Comparison of ENCODE assay signal across 1 cellular context in the genomic region with DNA sequence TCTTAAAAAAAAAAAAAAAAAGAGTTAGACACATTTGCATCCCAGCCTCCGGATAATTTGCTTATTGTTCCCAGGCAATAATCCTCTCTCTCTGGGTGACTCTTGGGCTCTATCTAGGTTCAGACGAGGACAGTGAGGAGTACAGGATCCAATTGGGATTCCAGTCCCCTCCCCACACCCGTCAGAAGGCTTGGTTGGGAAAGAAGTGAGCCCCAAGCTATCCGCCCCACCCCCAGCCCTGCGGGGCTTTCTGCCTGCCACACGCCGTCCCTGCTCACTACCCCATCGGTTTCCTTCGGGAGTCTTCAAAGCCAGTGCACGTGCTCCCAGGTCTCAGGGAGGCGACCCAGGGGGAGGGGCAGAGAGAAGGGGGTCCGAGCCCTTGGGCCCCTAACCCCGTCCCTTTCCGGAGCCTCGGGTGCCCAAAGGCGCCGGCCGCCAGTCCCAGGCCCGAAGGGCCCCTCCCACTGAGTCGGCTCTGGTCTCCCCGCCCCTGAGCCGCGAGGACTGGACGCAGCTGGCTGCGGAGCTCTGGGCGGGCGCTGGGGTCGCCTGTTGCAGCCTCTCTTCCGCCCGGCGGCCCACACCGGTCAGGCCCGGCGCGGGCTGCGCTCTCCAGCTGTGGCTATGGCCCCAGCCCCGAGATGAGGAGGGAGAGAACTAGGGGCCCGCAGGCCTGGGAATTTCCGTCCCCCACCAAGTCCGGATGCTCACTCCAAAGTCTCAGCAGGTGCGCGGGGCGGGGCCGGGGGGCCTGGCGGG.
TF ChIP-seq lines count a peak whose summit lies in the region.

No MANE protein-coding gene starts in this region.

TF ChIP-seq in K562, 482 proteins besides CTCF, POLR2A, EP300 and RAD21 (continued from another document and continues in another):
- TF ChIP-seq BRF1 (IDR thresholded peaks at IDR 0.05; ENCODE audit: borderline replicate concordance, extremely low read depth, insufficient read length): no peak
- TF ChIP-seq NRF1 (conservative IDR thresholded peaks at IDR 0.05 in 1 of 2, IDR thresholded peaks at IDR 0.05 in 1 of 2): peak; percentile 77 to 79
- no peak for TF ChIP-seq NCOA2 (IDR thresholded peaks at IDR 0.05; ENCODE audit: partially characterized antibody in 2 of 2)
- TF ChIP-seq CBX5 (IDR thresholded peaks at IDR 0.05; ENCODE audit: borderline replicate concordance, low read depth): no peak
- TF ChIP-seq, protein P1, sequence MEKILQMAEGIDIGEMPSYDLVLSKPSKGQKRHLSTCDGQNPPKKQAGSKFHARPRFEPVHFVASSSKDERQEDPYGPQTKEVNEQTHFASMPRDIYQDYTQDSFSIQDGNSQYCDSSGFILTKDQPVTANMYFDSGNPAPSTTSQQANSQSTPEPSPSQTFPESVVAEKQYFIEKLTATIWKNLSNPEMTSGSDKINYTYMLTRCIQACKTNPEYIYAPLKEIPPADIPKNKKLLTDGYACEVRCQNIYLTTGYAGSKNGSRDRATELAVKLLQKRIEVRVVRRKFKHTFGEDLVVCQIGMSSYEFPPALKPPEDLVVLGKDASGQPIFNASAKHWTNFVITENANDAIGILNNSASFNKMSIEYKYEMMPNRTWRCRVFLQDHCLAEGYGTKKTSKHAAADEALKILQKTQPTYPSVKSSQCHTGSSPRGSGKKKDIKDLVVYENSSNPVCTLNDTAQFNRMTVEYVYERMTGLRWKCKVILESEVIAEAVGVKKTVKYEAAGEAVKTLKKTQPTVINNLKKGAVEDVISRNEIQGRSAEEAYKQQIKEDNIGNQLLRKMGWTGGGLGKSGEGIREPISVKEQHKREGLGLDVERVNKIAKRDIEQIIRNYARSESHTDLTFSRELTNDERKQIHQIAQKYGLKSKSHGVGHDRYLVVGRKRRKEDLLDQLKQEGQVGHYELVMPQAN (IDR thresholded peaks at IDR 0.05; ENCODE audit: borderline replicate concordance): peak; percentile 25; the same call in 1 of the 2 replicates
- 0 out of 2 replicates have a peak, but pooled peaks have one; percentile 38 for TF ChIP-seq ZNF583 (CRISPR knock-in tag; IDR thresholded peaks at IDR 0.05)
- no peak for TF ChIP-seq CBFB (CRISPR knock-in tag; IDR thresholded peaks at IDR 0.05)
- 0 out of 2 replicates have a peak, but pooled peaks have one; percentile 44 for TF ChIP-seq NFRKB (IDR thresholded peaks at IDR 0.05; ENCODE audit: low read depth)
- TF ChIP-seq OTX1 (CRISPR knock-in tag; IDR thresholded peaks at IDR 0.05): no peak
- peak; percentile 67 for TF ChIP-seq PHF20 (IDR thresholded peaks at IDR 0.05; ENCODE audit: partially characterized antibody)
- no peak for TF ChIP-seq ATF1 (CRISPR knock-in tag; IDR thresholded peaks at IDR 0.05)
- TF ChIP-seq ATF1 (tag; IDR thresholded peaks at IDR 0.05): peak; percentile 41; the same call in 1 of the 2 replicates
- TF ChIP-seq, protein P2, sequence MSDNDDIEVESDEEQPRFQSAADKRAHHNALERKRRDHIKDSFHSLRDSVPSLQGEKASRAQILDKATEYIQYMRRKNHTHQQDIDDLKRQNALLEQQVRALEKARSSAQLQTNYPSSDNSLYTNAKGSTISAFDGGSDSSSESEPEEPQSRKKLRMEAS (CRISPR knock-in tag; IDR thresholded peaks at IDR 0.05): peak; percentile 82
- 0 out of 2 replicates have a peak, but pooled peaks have one; percentile 76 for TF ChIP-seq RBM34 (IDR thresholded peaks at IDR 0.05; ENCODE audit: borderline replicate concordance, insufficient read depth, low read length)
- TF ChIP-seq U2AF1 (optimal IDR thresholded peaks at IDR 0.05; ENCODE audit: low read depth, low read length): peak; percentile 83
- TF ChIP-seq ZNF146 (CRISPR knock-in tag; IDR thresholded peaks at IDR 0.05; ENCODE audit: unreplicated experiment): peak; percentile 9
- TF ChIP-seq, protein P3, sequence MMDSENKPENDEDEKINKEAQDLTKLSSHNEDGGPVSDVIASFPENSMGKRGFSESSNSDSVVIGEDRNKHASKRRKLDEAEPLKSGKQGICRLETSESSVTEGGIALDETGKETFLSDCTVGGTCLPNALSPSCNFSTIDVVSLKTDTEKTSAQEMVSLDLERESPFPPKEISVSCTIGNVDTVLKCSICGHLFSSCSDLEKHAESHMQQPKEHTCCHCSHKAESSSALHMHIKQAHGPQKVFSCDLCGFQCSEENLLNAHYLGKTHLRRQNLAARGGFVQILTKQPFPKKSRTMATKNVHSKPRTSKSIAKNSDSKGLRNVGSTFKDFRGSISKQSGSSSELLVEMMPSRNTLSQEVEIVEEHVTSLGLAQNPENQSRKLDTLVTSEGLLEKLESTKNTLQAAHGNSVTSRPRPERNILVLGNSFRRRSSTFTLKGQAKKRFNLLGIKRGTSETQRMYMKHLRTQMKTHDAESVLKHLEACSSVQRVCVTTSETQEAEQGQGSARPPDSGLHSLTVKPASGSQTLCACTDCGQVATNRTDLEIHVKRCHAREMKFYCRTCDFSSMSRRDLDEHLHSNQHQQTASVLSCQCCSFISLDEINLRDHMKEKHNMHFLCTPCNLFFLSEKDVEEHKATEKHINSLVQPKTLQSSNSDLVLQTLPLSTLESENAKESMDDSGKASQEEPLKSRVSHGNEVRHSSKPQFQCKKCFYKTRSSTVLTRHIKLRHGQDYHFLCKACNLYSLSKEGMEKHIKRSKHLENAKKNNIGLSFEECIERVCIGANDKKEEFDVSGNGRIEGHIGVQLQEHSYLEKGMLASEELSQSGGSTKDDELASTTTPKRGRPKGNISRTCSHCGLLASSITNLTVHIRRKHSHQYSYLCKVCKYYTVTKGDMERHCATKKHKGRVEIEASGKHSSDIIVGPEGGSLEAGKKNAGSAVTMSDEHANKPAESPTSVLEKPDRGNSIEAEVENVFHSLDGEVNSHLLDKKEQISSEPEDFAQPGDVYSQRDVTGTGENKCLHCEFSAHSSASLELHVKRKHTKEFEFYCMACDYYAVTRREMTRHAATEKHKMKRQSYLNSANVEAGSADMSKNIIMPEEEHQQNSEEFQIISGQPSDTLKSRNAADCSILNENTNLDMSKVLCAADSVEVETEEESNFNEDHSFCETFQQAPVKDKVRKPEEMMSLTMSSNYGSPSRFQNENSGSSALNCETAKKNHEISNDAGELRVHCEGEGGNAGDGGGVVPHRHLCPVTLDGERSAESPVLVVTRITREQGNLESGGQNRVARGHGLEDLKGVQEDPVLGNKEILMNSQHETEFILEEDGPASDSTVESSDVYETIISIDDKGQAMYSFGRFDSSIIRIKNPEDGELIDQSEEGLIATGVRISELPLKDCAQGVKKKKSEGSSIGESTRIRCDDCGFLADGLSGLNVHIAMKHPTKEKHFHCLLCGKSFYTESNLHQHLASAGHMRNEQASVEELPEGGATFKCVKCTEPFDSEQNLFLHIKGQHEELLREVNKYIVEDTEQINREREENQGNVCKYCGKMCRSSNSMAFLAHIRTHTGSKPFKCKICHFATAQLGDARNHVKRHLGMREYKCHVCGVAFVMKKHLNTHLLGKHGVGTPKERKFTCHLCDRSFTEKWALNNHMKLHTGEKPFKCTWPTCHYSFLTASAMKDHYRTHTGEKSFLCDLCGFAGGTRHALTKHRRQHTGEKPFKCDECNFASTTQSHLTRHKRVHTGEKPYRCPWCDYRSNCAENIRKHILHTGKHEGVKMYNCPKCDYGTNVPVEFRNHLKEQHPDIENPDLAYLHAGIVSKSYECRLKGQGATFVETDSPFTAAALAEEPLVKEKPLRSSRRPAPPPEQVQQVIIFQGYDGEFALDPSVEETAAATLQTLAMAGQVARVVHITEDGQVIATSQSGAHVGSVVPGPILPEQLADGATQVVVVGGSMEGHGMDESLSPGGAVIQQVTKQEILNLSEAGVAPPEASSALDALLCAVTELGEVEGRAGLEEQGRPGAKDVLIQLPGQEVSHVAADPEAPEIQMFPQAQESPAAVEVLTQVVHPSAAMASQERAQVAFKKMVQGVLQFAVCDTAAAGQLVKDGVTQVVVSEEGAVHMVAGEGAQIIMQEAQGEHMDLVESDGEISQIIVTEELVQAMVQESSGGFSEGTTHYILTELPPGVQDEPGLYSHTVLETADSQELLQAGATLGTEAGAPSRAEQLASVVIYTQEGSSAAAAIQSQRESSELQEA (IDR thresholded peaks at IDR 0.05; ENCODE audit: low read depth): no peak
- TF ChIP-seq SAP30 (IDR thresholded peaks at IDR 0.05; ENCODE audit: borderline replicate concordance, insufficient read depth, low read depth, low read length, poor library complexity, severe bottlenecking): peak; percentile 58
- TF ChIP-seq, protein P4, sequence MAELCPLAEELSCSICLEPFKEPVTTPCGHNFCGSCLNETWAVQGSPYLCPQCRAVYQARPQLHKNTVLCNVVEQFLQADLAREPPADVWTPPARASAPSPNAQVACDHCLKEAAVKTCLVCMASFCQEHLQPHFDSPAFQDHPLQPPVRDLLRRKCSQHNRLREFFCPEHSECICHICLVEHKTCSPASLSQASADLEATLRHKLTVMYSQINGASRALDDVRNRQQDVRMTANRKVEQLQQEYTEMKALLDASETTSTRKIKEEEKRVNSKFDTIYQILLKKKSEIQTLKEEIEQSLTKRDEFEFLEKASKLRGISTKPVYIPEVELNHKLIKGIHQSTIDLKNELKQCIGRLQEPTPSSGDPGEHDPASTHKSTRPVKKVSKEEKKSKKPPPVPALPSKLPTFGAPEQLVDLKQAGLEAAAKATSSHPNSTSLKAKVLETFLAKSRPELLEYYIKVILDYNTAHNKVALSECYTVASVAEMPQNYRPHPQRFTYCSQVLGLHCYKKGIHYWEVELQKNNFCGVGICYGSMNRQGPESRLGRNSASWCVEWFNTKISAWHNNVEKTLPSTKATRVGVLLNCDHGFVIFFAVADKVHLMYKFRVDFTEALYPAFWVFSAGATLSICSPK (IDR thresholded peaks at IDR 0.05; ENCODE audit: borderline replicate concordance): no peak
- TF ChIP-seq SOX6 (IDR thresholded peaks at IDR 0.05): peak; percentile 31; the same call in 1 of the 2 replicates
- TF ChIP-seq TCF7L2 (IDR thresholded peaks at IDR 0.05; ENCODE audit: low read depth, low read length): no peak
- peak; percentile 75 for TF ChIP-seq SUPT5H (IDR thresholded peaks at IDR 0.05)
- no peak for TF ChIP-seq E2F3 (CRISPR knock-in tag; IDR thresholded peaks at IDR 0.05)
- TF ChIP-seq, protein P5, sequence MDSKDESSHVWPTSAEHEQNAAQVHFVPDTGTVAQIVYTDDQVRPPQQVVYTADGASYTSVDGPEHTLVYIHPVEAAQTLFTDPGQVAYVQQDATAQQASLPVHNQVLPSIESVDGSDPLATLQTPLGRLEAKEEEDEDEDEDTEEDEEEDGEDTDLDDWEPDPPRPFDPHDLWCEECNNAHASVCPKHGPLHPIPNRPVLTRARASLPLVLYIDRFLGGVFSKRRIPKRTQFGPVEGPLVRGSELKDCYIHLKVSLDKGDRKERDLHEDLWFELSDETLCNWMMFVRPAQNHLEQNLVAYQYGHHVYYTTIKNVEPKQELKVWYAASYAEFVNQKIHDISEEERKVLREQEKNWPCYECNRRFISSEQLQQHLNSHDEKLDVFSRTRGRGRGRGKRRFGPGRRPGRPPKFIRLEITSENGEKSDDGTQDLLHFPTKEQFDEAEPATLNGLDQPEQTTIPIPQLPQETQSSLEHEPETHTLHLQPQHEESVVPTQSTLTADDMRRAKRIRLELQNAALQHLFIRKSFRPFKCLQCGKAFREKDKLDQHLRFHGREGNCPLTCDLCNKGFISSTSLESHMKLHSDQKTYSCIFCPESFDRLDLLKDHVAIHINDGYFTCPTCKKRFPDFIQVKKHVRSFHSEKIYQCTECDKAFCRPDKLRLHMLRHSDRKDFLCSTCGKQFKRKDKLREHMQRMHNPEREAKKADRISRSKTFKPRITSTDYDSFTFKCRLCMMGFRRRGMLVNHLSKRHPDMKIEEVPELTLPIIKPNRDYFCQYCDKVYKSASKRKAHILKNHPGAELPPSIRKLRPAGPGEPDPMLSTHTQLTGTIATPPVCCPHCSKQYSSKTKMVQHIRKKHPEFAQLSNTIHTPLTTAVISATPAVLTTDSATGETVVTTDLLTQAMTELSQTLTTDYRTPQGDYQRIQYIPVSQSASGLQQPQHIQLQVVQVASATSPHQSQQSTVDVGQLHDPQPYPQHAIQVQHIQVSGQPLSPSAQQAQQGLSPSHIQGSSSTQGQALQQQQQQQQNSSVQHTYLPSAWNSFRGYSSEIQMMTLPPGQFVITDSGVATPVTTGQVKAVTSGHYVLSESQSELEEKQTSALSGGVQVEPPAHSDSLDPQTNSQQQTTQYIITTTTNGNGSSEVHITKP (IDR thresholded peaks at IDR 0.05; ENCODE audit: partially characterized antibody): peak; percentile 39
- TF ChIP-seq ZSCAN29 (IDR thresholded peaks at IDR 0.05): 0 out of 2 replicates have a peak, but pooled peaks have one; percentile 30
- TF ChIP-seq, protein P6, sequence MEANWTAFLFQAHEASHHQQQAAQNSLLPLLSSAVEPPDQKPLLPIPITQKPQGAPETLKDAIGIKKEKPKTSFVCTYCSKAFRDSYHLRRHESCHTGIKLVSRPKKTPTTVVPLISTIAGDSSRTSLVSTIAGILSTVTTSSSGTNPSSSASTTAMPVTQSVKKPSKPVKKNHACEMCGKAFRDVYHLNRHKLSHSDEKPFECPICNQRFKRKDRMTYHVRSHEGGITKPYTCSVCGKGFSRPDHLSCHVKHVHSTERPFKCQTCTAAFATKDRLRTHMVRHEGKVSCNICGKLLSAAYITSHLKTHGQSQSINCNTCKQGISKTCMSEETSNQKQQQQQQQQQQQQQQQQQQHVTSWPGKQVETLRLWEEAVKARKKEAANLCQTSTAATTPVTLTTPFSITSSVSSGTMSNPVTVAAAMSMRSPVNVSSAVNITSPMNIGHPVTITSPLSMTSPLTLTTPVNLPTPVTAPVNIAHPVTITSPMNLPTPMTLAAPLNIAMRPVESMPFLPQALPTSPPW (CRISPR knock-in tag; IDR thresholded peaks at IDR 0.05): peak; percentile 82
- TF ChIP-seq GABPA (tag; conservative IDR thresholded peaks at IDR 0.05; ENCODE audit: low read depth): peak; percentile 50; the same call in 1 of the 2 replicates
- peak; percentile 66 for TF ChIP-seq EP400 (IDR thresholded peaks at IDR 0.05)
- TF ChIP-seq RBBP5 (IDR thresholded peaks at IDR 0.05; ENCODE audit: borderline replicate concordance, insufficient read depth, low read length, poor library complexity, severe bottlenecking): peak; percentile 74
- TF ChIP-seq, protein P7, sequence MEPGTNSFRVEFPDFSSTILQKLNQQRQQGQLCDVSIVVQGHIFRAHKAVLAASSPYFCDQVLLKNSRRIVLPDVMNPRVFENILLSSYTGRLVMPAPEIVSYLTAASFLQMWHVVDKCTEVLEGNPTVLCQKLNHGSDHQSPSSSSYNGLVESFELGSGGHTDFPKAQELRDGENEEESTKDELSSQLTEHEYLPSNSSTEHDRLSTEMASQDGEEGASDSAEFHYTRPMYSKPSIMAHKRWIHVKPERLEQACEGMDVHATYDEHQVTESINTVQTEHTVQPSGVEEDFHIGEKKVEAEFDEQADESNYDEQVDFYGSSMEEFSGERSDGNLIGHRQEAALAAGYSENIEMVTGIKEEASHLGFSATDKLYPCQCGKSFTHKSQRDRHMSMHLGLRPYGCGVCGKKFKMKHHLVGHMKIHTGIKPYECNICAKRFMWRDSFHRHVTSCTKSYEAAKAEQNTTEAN (CRISPR knock-in tag; IDR thresholded peaks at IDR 0.05): 0 out of 2 replicates have a peak, but pooled peaks have one; percentile 67
- TF ChIP-seq ZNF551 (CRISPR knock-in tag; IDR thresholded peaks at IDR 0.05): no peak
- TF ChIP-seq, protein P8, sequence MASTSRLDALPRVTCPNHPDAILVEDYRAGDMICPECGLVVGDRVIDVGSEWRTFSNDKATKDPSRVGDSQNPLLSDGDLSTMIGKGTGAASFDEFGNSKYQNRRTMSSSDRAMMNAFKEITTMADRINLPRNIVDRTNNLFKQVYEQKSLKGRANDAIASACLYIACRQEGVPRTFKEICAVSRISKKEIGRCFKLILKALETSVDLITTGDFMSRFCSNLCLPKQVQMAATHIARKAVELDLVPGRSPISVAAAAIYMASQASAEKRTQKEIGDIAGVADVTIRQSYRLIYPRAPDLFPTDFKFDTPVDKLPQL (IDR thresholded peaks at IDR 0.05; ENCODE audit: extremely low read depth, insufficient read length): no peak
- peak; percentile 21; the same call in 1 of the 2 replicates for TF ChIP-seq TARDBP (IDR thresholded peaks at IDR 0.05)
